3 cellular contexts compared by ENCODE assay signal in genomic region chr11:118481238-118481637, GRCh38. TPM values are rescaled to one million over a fixed set of nuclear protein-coding genes. Genes with fewer than 3 reads are reported as not detected.
"Had no signal": no experiment of that assay in that cellular context is flagged by ENCODE, and none has a peak within 500 bp of the region (broad histone marks: within the 10 kb centered on the region; RNA-seq: fewer than 3 reads in every experiment).

No MANE protein-coding gene starts in this region.

RNA-seq across cellular contexts. Expression of gene TTC36, which starts 46.0 kb away (rescaled TPM):
- total RNA-seq: smooth muscle cell, urinary bladder had no signal
- polyA plus RNA-seq: thymus had no signal
